Comparison of ENCODE assay signal across 8 cellular contexts in the genomic region with DNA sequence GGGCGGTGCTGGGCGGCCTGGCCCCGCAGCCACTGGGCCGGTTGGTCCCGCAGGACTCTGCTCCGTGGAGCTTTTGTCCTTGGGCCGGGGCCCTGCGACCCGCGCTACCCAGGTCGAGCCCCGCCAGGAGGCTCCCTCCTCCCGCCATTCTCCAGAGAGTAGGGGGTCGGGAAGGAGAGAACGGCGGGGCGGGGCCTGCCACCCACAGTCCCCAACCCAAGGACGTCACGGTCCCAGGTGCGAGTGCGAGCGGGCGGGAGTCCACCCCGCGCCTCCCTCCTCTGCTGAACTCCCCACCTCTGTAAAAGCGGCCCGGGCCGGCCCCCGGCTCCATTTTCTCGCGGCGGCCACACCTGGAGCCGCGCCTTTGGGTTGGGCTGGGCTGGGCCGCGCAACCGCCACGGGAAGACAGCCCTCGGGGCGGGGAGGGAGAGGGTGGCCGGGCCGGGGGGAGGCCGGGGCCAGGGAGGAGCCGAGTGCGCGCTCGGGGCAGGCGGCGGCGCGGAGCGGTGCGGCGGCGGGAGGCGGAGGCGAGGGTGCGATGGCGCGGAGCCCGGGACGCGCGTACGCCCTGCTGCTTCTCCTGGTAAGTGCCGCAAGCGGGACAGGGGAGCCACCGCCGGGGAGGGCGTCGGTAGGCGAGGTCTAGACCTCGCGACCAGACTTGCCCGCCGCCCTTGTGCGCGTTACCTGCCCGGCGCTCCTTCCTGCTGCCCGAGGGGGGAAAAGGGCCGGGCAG. TPM values are rescaled to one million over a fixed set of nuclear protein-coding genes. Genes with fewer than 3 reads are reported as not detected.
DNase-seq lines count a peak whose midpoint lies in the region; ATAC-seq and TF ChIP-seq lines count a peak whose summit lies in the region.

A gene (plus strand): TSS at position 467 of the 739 bp plus-strand sequence. CDS start 75 bp downstream, at position 542.

- H3K4me3 ChIP-seq in GM06990 (replicated peaks; ENCODE audit: low read depth, low read length): peak within 1 kb of the TSS; percentile 87
- H3K4me3 ChIP-seq in uterus: peak within 1 kb of the TSS; percentile 36 to 52

- ATAC-seq in GM21515 (IDR thresholded peaks at IDR 0.05; ENCODE audit: unreplicated experiment) (peak; percentile 46), WTC11 (peak; percentile 92), esophagus mucosa (peak; percentile 86), naive B cell (ENCODE audit: low read depth in 2 of 2) (peak; percentile 69 to 72)

- POLR2A ChIA-PET in WTC11 (lab: Charles Lee): interaction anchor here (0.9 to 1.0 kb wide), 3 partner anchors 10 to 397 kb away, joined by 3 to 5 read pairs (median 3); no protein-coding TSS in a partner anchor

- H3K36me3 Mint-ChIP-seq in WTC11: no peaks in the 10 kb centered on the region
- no peaks in the 10 kb centered on the region for H3K36me3 Mint-ChIP-seq in naive B cell

- TF ChIP-seq CTCF in GM06990 (IDR thresholded peaks at IDR 0.05; ENCODE audit: insufficient read depth, low read length, poor library complexity, severe bottlenecking): no peak
- TF ChIP-seq CTCF in WTC11 (IDR thresholded peaks at IDR 0.05): no peak
- TF ChIP-seq CTCF in uterus (IDR thresholded peaks at IDR 0.05): peak in 1 of 4 experiments; percentile 2

- H3K36me3 ChIP-seq in GM06990 (ENCODE audit: control insufficient read depth, insufficient read depth, low read length) (no peaks in the 10 kb centered on the region), uterus (no peaks in the 10 kb centered on the region)

- H3K9me3 ChIP-seq in uterus: no peaks in the 10 kb centered on the region

- no peaks in the 10 kb centered on the region for H3K27me3 ChIP-seq in GM06990 (replicated peaks; ENCODE audit: control insufficient read depth, insufficient read depth, low read length)
- H3K27me3 ChIP-seq in uterus: no peaks in the 10 kb centered on the region

- H3K4me3 Mint-ChIP-seq in WTC11: peak within 1 kb of the TSS; percentile 95
- peak within 1 kb of the TSS; percentile 41 to 88 (median 80) for H3K4me3 Mint-ChIP-seq in naive B cell

- H3K27me3 Mint-ChIP-seq in WTC11 (ENCODE audit: low read depth) (peaks cover 10% of the 10 kb centered on the region), naive B cell (peaks cover 29 to 48% (median 47%) of the 10 kb centered on the region in 3 donors)

- peak within 1 kb of the TSS in 1 of 2 donors; percentile 48 for H3K27ac ChIP-seq in uterus

- DNase-seq in GM06990 (ENCODE audit: extremely low read depth, insufficient read length) (peak; percentile 85), HUDEP-2 (lab: John Stamatoyannopoulos, UW; ENCODE audit: unreplicated experiment in 76 of 76) (peak in 51 of 76 experiments; percentile 7 to 76 (median 47)), WTC11 (ENCODE audit: low spot score) (peak; percentile 90), naive B cell (no peak), uterus (peak; percentile 27 to 37), UCSD-AML1 (lab: John Stamatoyannopoulos, UW; ENCODE audit: unreplicated experiment) (no peak)

- H3K27ac Mint-ChIP-seq in WTC11 (peak within 1 kb of the TSS; percentile 96), naive B cell (peak within 1 kb of the TSS in 1 of 6 donors; percentile 6)

- CTCF ChIA-PET in WTC11 (lab: Charles Lee): interaction anchor here (1.0 to 1.6 kb wide), 3 partner anchors 15 to 479 kb away, joined by 4 to 5 read pairs (median 4); no protein-coding TSS in a partner anchor

- intact Hi-C loops in uterus (cut with DNase I; ENCODE audit: low total_unique reads): no loop called here

- H3K4me1 ChIP-seq in uterus: no peaks in the 10 kb centered on the region

- H3K9me3 Mint-ChIP-seq in WTC11 (no peaks in the 10 kb centered on the region), naive B cell (peaks cover 0 to 1% (median 0%) of the 10 kb centered on the region in 7 donors)

- peak in 1 of 2 donors; percentile 37 for TF ChIP-seq POLR2A in uterus (IDR thresholded peaks at IDR 0.05)

- H3K4me1 Mint-ChIP-seq in WTC11: peaks cover 35% of the 10 kb centered on the region
- H3K4me1 Mint-ChIP-seq in naive B cell: peaks cover 0 to 12% (median 4%) of the 10 kb centered on the region in 3 donors

TF ChIP-seq in WTC11, 78 proteins besides CTCF, POLR2A, EP300 and RAD21 (continues in another document):
- TF ChIP-seq RELA (CRISPR knock-in tag; IDR thresholded peaks at IDR 0.05; ENCODE audit: borderline replicate concordance) (no peak), NFYB (CRISPR knock-in tag; conservative IDR thresholded peaks at IDR 0.05; ENCODE audit: low read depth) (0 out of 2 replicates have a peak, but pooled peaks have one; percentile 19), ETV6 (CRISPR knock-in tag; IDR thresholded peaks at IDR 0.05) (peak; percentile 75; the same call in 1 of the 2 replicates), ZNF423 (CRISPR knock-in tag; IDR thresholded peaks at IDR 0.05) (peak; percentile 51; the same call in 1 of the 2 replicates), NR1H2 (CRISPR knock-in tag; IDR thresholded peaks at IDR 0.05) (no peak)
- TF ChIP-seq, protein P1, sequence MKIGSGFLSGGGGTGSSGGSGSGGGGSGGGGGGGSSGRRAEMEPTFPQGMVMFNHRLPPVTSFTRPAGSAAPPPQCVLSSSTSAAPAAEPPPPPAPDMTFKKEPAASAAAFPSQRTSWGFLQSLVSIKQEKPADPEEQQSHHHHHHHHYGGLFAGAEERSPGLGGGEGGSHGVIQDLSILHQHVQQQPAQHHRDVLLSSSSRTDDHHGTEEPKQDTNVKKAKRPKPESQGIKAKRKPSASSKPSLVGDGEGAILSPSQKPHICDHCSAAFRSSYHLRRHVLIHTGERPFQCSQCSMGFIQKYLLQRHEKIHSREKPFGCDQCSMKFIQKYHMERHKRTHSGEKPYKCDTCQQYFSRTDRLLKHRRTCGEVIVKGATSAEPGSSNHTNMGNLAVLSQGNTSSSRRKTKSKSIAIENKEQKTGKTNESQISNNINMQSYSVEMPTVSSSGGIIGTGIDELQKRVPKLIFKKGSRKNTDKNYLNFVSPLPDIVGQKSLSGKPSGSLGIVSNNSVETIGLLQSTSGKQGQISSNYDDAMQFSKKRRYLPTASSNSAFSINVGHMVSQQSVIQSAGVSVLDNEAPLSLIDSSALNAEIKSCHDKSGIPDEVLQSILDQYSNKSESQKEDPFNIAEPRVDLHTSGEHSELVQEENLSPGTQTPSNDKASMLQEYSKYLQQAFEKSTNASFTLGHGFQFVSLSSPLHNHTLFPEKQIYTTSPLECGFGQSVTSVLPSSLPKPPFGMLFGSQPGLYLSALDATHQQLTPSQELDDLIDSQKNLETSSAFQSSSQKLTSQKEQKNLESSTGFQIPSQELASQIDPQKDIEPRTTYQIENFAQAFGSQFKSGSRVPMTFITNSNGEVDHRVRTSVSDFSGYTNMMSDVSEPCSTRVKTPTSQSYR (CRISPR knock-in tag; IDR thresholded peaks at IDR 0.05): no peak
- TF ChIP-seq, protein P2, sequence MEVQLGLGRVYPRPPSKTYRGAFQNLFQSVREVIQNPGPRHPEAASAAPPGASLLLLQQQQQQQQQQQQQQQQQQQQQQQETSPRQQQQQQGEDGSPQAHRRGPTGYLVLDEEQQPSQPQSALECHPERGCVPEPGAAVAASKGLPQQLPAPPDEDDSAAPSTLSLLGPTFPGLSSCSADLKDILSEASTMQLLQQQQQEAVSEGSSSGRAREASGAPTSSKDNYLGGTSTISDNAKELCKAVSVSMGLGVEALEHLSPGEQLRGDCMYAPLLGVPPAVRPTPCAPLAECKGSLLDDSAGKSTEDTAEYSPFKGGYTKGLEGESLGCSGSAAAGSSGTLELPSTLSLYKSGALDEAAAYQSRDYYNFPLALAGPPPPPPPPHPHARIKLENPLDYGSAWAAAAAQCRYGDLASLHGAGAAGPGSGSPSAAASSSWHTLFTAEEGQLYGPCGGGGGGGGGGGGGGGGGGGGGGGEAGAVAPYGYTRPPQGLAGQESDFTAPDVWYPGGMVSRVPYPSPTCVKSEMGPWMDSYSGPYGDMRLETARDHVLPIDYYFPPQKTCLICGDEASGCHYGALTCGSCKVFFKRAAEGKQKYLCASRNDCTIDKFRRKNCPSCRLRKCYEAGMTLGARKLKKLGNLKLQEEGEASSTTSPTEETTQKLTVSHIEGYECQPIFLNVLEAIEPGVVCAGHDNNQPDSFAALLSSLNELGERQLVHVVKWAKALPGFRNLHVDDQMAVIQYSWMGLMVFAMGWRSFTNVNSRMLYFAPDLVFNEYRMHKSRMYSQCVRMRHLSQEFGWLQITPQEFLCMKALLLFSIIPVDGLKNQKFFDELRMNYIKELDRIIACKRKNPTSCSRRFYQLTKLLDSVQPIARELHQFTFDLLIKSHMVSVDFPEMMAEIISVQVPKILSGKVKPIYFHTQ (CRISPR knock-in tag; IDR thresholded peaks at IDR 0.05): no peak
- TF ChIP-seq, protein P3, sequence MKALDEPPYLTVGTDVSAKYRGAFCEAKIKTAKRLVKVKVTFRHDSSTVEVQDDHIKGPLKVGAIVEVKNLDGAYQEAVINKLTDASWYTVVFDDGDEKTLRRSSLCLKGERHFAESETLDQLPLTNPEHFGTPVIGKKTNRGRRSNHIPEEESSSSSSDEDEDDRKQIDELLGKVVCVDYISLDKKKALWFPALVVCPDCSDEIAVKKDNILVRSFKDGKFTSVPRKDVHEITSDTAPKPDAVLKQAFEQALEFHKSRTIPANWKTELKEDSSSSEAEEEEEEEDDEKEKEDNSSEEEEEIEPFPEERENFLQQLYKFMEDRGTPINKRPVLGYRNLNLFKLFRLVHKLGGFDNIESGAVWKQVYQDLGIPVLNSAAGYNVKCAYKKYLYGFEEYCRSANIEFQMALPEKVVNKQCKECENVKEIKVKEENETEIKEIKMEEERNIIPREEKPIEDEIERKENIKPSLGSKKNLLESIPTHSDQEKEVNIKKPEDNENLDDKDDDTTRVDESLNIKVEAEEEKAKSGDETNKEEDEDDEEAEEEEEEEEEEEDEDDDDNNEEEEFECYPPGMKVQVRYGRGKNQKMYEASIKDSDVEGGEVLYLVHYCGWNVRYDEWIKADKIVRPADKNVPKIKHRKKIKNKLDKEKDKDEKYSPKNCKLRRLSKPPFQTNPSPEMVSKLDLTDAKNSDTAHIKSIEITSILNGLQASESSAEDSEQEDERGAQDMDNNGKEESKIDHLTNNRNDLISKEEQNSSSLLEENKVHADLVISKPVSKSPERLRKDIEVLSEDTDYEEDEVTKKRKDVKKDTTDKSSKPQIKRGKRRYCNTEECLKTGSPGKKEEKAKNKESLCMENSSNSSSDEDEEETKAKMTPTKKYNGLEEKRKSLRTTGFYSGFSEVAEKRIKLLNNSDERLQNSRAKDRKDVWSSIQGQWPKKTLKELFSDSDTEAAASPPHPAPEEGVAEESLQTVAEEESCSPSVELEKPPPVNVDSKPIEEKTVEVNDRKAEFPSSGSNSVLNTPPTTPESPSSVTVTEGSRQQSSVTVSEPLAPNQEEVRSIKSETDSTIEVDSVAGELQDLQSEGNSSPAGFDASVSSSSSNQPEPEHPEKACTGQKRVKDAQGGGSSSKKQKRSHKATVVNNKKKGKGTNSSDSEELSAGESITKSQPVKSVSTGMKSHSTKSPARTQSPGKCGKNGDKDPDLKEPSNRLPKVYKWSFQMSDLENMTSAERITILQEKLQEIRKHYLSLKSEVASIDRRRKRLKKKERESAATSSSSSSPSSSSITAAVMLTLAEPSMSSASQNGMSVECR (CRISPR knock-in tag; IDR thresholded peaks at IDR 0.05; ENCODE audit: borderline replicate concordance): peak; percentile 53; the same call in 1 of the 2 replicates

RNA-seq across cellular contexts. Expression of the gene that starts here (rescaled TPM):
- 113 to 117 TPM (median 113 TPM) in 3 replicates for total RNA-seq in WTC11 (2021)
- total RNA-seq in esophagus mucosa: 22.4 TPM
- not detected for polyA plus RNA-seq in naive B cell (ENCODE audit: low read depth in 6 of 6)
- 10 to 100 TPM in 1 of 4 donors, 1 to 10 TPM in 3; 3.5 to 25.0 (median 7.9) TPM for total RNA-seq in uterus

Comparison
In these comparisons a context has a peak if more than half of its experiments do, and no peak if none do; other contexts are left out.
1. Peak in ATAC-seq in naive B cell; RNA of the gene not detected or under 1 TPM.
2. DNase-seq: peak in GM06990 (single experiment), HUDEP-2 (51 of 76), WTC11 (single experiment) and uterus (2 of 2); none in naive B cell (single experiment) and UCSD-AML1 (single experiment).
3. Peak in every context shown above with its lines, with median percentiles within 50 percentile points of each other: ATAC-seq.